9 cellular contexts compared by ENCODE assay signal in genomic region chr14:75147423-75148071, GRCh38. TPM values are rescaled to one million over a fixed set of nuclear protein-coding genes. Genes with fewer than 3 reads are reported as not detected.
DNase-seq lines count a peak whose midpoint lies in the region; ATAC-seq and TF ChIP-seq lines count a peak whose summit lies in the region.
"Had no signal": no experiment of that assay in that cellular context is flagged by ENCODE, and none has a peak within 500 bp of the region (broad histone marks: within the 10 kb centered on the region; RNA-seq: fewer than 3 reads in every experiment).

No MANE protein-coding gene starts in this region.

- H3K27ac Mint-ChIP-seq in dendritic cell treated with granulocyte-macrophage colony-stimulating factor and Interleukin-4, amounts not matched to agents 40 ng/mL and 50 ng/mL, for 4 days, result peak overlapping the region; percentile 63
- peak overlapping the region; percentile 65 for H3K27ac Mint-ChIP-seq in stimulated activated naive CD8-positive, alpha-beta T cell treated with anti-CD3 and anti-CD28 coated beads, Interleukin-15, Interleukin-2, amounts not matched to agents 100 ng/mL and 50 ng/mL, for 24 hours

- H3K36me3 Mint-ChIP-seq in dendritic cell treated with granulocyte-macrophage colony-stimulating factor and Interleukin-4, amounts not matched to agents 40 ng/mL and 50 ng/mL, for 4 days (ENCODE audit: low read depth), result peaks cover 70% of the 10 kb centered on the region
- H3K36me3 Mint-ChIP-seq in stimulated activated naive CD8-positive, alpha-beta T cell treated with anti-CD3 and anti-CD28 coated beads, Interleukin-15, Interleukin-2, amounts not matched to agents 100 ng/mL and 50 ng/mL, for 24 hours (ENCODE audit: low read depth), result peaks cover 70% of the 10 kb centered on the region

- H3K4me3 Mint-ChIP-seq in dendritic cell treated with granulocyte-macrophage colony-stimulating factor and Interleukin-4, amounts not matched to agents 40 ng/mL and 50 ng/mL, for 4 days, result no peak overlapping the region
- H3K4me3 Mint-ChIP-seq in stimulated activated naive CD8-positive, alpha-beta T cell treated with anti-CD3 and anti-CD28 coated beads, Interleukin-15, Interleukin-2, amounts not matched to agents 100 ng/mL and 50 ng/mL, for 24 hours, result no peak overlapping the region

- intact Hi-C loops in dendritic cell treated with granulocyte-macrophage colony-stimulating factor and Interleukin-4, amounts not matched to agents 40 ng/mL and 50 ng/mL, for 4 days (cut with micrococcal nuclease), result loop anchor here (5.0 kb wide), 2 partner anchors 35 to 110 kb away; no protein-coding TSS in a partner anchor

- peak; percentile 54 for ATAC-seq in left lobe of liver
- no peak for ATAC-seq in GM18505 (IDR thresholded peaks at IDR 0.05; ENCODE audit: unreplicated experiment)
- ATAC-seq: GM12878 had no signal

- peaks cover 87% of the 10 kb centered on the region for H3K4me1 Mint-ChIP-seq in dendritic cell treated with granulocyte-macrophage colony-stimulating factor and Interleukin-4, amounts not matched to agents 40 ng/mL and 50 ng/mL, for 4 days (ENCODE audit: low read depth)
- peaks cover 60% of the 10 kb centered on the region for H3K4me1 Mint-ChIP-seq in stimulated activated naive CD8-positive, alpha-beta T cell treated with anti-CD3 and anti-CD28 coated beads, Interleukin-15, Interleukin-2, amounts not matched to agents 100 ng/mL and 50 ng/mL, for 24 hours (ENCODE audit: low read depth)

- no peaks in the 10 kb centered on the region for H3K9me3 Mint-ChIP-seq in dendritic cell treated with granulocyte-macrophage colony-stimulating factor and Interleukin-4, amounts not matched to agents 40 ng/mL and 50 ng/mL, for 4 days
- H3K9me3 Mint-ChIP-seq in stimulated activated naive CD8-positive, alpha-beta T cell treated with anti-CD3 and anti-CD28 coated beads, Interleukin-15, Interleukin-2, amounts not matched to agents 100 ng/mL and 50 ng/mL, for 24 hours, result no peaks in the 10 kb centered on the region

- no peak for TF ChIP-seq POLR2A in GM18505 (IDR thresholded peaks at IDR 0.05; ENCODE audit: borderline replicate concordance, extremely low read depth, insufficient read depth, insufficient read length)

- H3K27me3 Mint-ChIP-seq in dendritic cell treated with granulocyte-macrophage colony-stimulating factor and Interleukin-4, amounts not matched to agents 40 ng/mL and 50 ng/mL, for 4 days, result no peaks in the 10 kb centered on the region
- no peaks in the 10 kb centered on the region for H3K27me3 Mint-ChIP-seq in stimulated activated naive CD8-positive, alpha-beta T cell treated with anti-CD3 and anti-CD28 coated beads, Interleukin-15, Interleukin-2, amounts not matched to agents 100 ng/mL and 50 ng/mL, for 24 hours

- DNase-seq in AG08395 (ENCODE audit: low spot score) (peak; percentile 81), M059J (ENCODE audit: low read depth) (peak; percentile 12), left lobe of liver (ENCODE audit: low spot score) (no peak), NCI-H2107 treated with DMSO at 0.1 percent for 48 hours (lab: John Stamatoyannopoulos, UW; ENCODE audit: unreplicated experiment) (no peak), NCI-H446 (lab: John Stamatoyannopoulos, UW) (no peak)

RNA-seq across cellular contexts. Expression of gene NEK9, which starts 20.7 kb away (rescaled TPM):
- 16.4 and 21.5 TPM in 2 replicates for total RNA-seq in M059J (2014; rRNA removed; shearing (Covaris generic))
- 50.1 TPM for total RNA-seq in left lobe of liver

RNA-seq across cellular contexts. Expression of gene TMED10, which starts 28.9 kb away (rescaled TPM):
- 373 and 460 TPM in 2 replicates for total RNA-seq in M059J (2014; rRNA removed; shearing (Covaris generic))
- total RNA-seq in left lobe of liver, result 275 TPM

Comparison
In these comparisons a context has a peak if more than half of its experiments do, and no peak if none do; other contexts are left out.
1. DNase-seq: peak in AG08395 (single experiment) and M059J (single experiment); none in left lobe of liver (single experiment), NCI-H2107 treated with DMSO at 0.1 percent for 48 hours (single experiment) and NCI-H446 (0 of 2).